20 cellular contexts compared by ENCODE assay signal in the genomic region with DNA sequence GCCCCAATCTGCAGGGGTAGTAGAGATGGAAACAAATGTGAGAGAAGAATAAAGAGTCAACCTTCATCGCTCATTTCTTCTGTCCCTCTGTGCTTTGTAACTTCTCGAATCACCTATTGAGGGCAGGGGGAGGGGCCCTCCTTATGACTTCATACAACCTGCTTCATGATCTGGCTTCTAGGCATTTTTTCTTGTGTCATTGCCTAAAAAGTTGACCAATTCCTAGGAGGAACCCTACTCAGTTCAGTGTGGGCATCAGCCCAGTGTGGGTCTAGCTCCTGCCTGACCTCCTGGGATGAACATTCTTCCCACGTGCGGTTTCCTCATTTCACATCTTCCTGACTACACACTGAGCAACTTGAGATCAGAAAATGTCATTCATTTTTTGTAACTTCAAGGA. TPM values are rescaled to one million over a fixed set of nuclear protein-coding genes. Genes with fewer than 3 reads are reported as not detected.
DNase-seq lines count a peak whose midpoint lies in the region; ATAC-seq and TF ChIP-seq lines count a peak whose summit lies in the region.
"Had no signal": no experiment of that assay in that cellular context is flagged by ENCODE, and none has a peak within 500 bp of the region (broad histone marks: within the 10 kb centered on the region; RNA-seq: fewer than 3 reads in every experiment).

No MANE protein-coding gene starts in this region.

- TF ChIP-seq CTCF in Caco-2 (IDR thresholded peaks at IDR 0.05; ENCODE audit: insufficient read depth in 1 of 2, low read depth in 1 of 2, low read length in 1 of 2, severe bottlenecking in 1 of 2, unreplicated experiment in 1 of 2) (no peak), Loucy (conservative IDR thresholded peaks at IDR 0.05; ENCODE audit: low read length) (no peak), epithelial cell of esophagus (IDR thresholded peaks at IDR 0.05; ENCODE audit: insufficient read depth, low read depth, low read length, missing control alignments) (no peak), suprapubic skin (IDR thresholded peaks at IDR 0.05) (no peak)

- CTCF ChIA-PET in Caco-2 (lab: Charles Lee) = no interaction called here

- H2AFZ ChIP-seq in Loucy (ENCODE audit: low read length) (peak overlapping the region; percentile 17; the same call in 1 of the 2 replicates), trophoblast cell (ENCODE audit: insufficient read depth, low read length, poor library complexity) (no peak overlapping the region)

- no peaks in the 10 kb centered on the region for H3K9me3 ChIP-seq in Caco-2
- no peaks in the 10 kb centered on the region for H3K9me3 ChIP-seq in Loucy (ENCODE audit: insufficient read depth, low read depth, low read length)
- H3K9me3 ChIP-seq in trophoblast cell (ENCODE audit: insufficient read depth, low read depth, low read length) = no peaks in the 10 kb centered on the region
- H3K9me3 ChIP-seq in suprapubic skin = no peaks in the 10 kb centered on the region
- H3K9me3 ChIP-seq: BE2C, MG63, upper lobe of left lung had no signal

- H3K4me1 ChIP-seq in Caco-2 (peaks cover 22% of the 10 kb centered on the region), Loucy (ENCODE audit: insufficient read depth, low read length, poor library complexity, severe bottlenecking) (peaks cover 17% of the 10 kb centered on the region), trophoblast cell (ENCODE audit: control insufficient read depth in 1 of 2, insufficient read depth in 2 of 2, low read length in 2 of 2) (peaks cover 3 to 10% of the 10 kb centered on the region in 2 experiments), suprapubic skin (peaks cover 4% of the 10 kb centered on the region)
- H3K4me1 ChIP-seq: BE2C had no signal

- H4K20me1 ChIP-seq in Loucy (ENCODE audit: insufficient read depth, low read length, poor library complexity, severe bottlenecking) = no peaks in the 10 kb centered on the region

- H3F3A ChIP-seq in Loucy (ENCODE audit: low read depth) = no peaks in the 10 kb centered on the region

- no peak overlapping the region for H3K18ac ChIP-seq in trophoblast cell (ENCODE audit: low read length)

- peaks cover 29% of the 10 kb centered on the region for H3K4me1 Mint-ChIP-seq in Caco-2 (ENCODE audit: low read depth, unreplicated experiment)
- H3K4me1 Mint-ChIP-seq in naive thymus-derived CD8-positive, alpha-beta T cell = peaks cover 11 to 43% (median 23%) of the 10 kb centered on the region in 4 donors

- H3K36me3 ChIP-seq in Caco-2 (ENCODE audit: control insufficient read depth, insufficient read depth, low read length) (no peaks in the 10 kb centered on the region), Loucy (ENCODE audit: insufficient read depth, low read length) (no peaks in the 10 kb centered on the region), trophoblast cell (ENCODE audit: control insufficient read depth in 1 of 2, insufficient read depth in 2 of 2, low read length in 2 of 2) (no peaks in the 10 kb centered on the region), suprapubic skin (no peaks in the 10 kb centered on the region)
- H3K36me3 ChIP-seq: BE2C, MG63, upper lobe of left lung had no signal

- no peak overlapping the region for H2BK120ac ChIP-seq in trophoblast cell (ENCODE audit: insufficient read depth, low read length, poor library complexity)

- no peak overlapping the region for H2BK5ac ChIP-seq in trophoblast cell (ENCODE audit: low read depth, low read length, poor library complexity)

- ATAC-seq in GM21367 (IDR thresholded peaks at IDR 0.05; ENCODE audit: unreplicated experiment) = no peak
- no peak for ATAC-seq in naive thymus-derived CD8-positive, alpha-beta T cell
- ATAC-seq: foreskin keratinocyte; stimulated activated naive CD8-positive, alpha-beta T cell treated with anti-CD3 and anti-CD28 coated beads, Interleukin-15, Interleukin-2, amounts not matched to agents 100 U/mL and 50 U/mL, for 24 hours had no signal

- H3K79me1 ChIP-seq in trophoblast cell (ENCODE audit: low read length) = no peaks in the 10 kb centered on the region

- no TSS peak for BruUV-seq in Caco-2 (replicated peaks; lab: Mats Ljungman, UMichigan)

- no peaks in the 10 kb centered on the region for H3K79me2 ChIP-seq in Loucy (ENCODE audit: insufficient read depth, low read length)
- no peaks in the 10 kb centered on the region for H3K79me2 ChIP-seq in trophoblast cell (ENCODE audit: control insufficient read depth, insufficient read depth, low read length, poor library complexity)

- no peak for TF ChIP-seq POLR2A in suprapubic skin (IDR thresholded peaks at IDR 0.05)

- intact Hi-C loops in Caco-2 (cut with micrococcal nuclease; ENCODE audit: unreplicated experiment) = no loop called here

- no peaks in the 10 kb centered on the region for H3K9me2 ChIP-seq in Loucy (replicated peaks; ENCODE audit: low read depth, low read length)

- H3K9ac ChIP-seq in Loucy (ENCODE audit: low read depth, low read length, poor library complexity, severe bottlenecking) (no peak overlapping the region), trophoblast cell (ENCODE audit: low read length) (no peak overlapping the region)

- H3K14ac ChIP-seq in trophoblast cell (ENCODE audit: low read length) = no peak overlapping the region

- no peaks in the 10 kb centered on the region for H3K36me3 Mint-ChIP-seq in Caco-2 (ENCODE audit: insufficient read depth, unreplicated experiment)
- no peaks in the 10 kb centered on the region for H3K36me3 Mint-ChIP-seq in naive thymus-derived CD8-positive, alpha-beta T cell
- H3K36me3 Mint-ChIP-seq: activated naive CD8-positive, alpha-beta T cell; brain had no signal

- H4K12ac ChIP-seq in trophoblast cell (ENCODE audit: low read depth, low read length) = no peak overlapping the region

- no peak overlapping the region for H3K4me3 Mint-ChIP-seq in Caco-2 (ENCODE audit: unreplicated experiment)
- no peak overlapping the region for H3K4me3 Mint-ChIP-seq in naive thymus-derived CD8-positive, alpha-beta T cell
- H3K4me3 Mint-ChIP-seq: activated naive CD8-positive, alpha-beta T cell; brain had no signal

- no peak for DNase-seq in Caco-2
- peak; percentile 60 for DNase-seq in epithelial cell of esophagus (ENCODE audit: low read depth)
- DNase-seq in trophoblast cell = peak; percentile 91 to 92
- no peak for DNase-seq in NCI-H128 (lab: John Stamatoyannopoulos, UW; ENCODE audit: unreplicated experiment)
- no peak for DNase-seq in naive thymus-derived CD8-positive, alpha-beta T cell
- no peak for DNase-seq in suprapubic skin (ENCODE audit: low spot score in 2 of 2)
- DNase-seq: activated T-cell treated with anti-CD3 and anti-CD28 coated beads, Interleukin-2, amount 50 U/mL, for 48 hours; BE2C; Calu3; foreskin keratinocyte; GOT3; MG63; NCI-H2227 treated with DMSO at 0.1 percent for 48 hours; stimulated activated naive CD8-positive, alpha-beta T cell treated with anti-CD3 and anti-CD28 coated beads, Interleukin-15, Interleukin-2, amounts not matched to agents 100 U/mL and 50 U/mL, for 24 hours; upper lobe of left lung had no signal

- no CpG with 5 or more reads among the region's 4 CpGs for WGBS in trophoblast cell (ENCODE audit: extremely low coverage, insufficient coverage, insufficient read length)
- WGBS in suprapubic skin = 84% methylated on average over 4 of the region's 4 CpGs

- H3K27ac Mint-ChIP-seq in Caco-2 (ENCODE audit: unreplicated experiment) = peak overlapping the region; percentile 12
- H3K27ac Mint-ChIP-seq in naive thymus-derived CD8-positive, alpha-beta T cell = peak overlapping the region in 1 of 10 donors; percentile 8
- H3K27ac Mint-ChIP-seq: activated naive CD8-positive, alpha-beta T cell; brain had no signal

- H3K27ac ChIP-seq in trophoblast cell (ENCODE audit: low read depth, low read length) = no peak overlapping the region
- no peak overlapping the region for H3K27ac ChIP-seq in suprapubic skin
- H3K27ac ChIP-seq: coronary artery, foreskin keratinocyte, upper lobe of left lung had no signal

- POLR2A ChIA-PET in Caco-2 (lab: Charles Lee) = no interaction called here
- POLR2A ChIA-PET in naive thymus-derived CD8-positive, alpha-beta T cell (lab: Charles Lee) = no interaction called here

- no peaks in the 10 kb centered on the region for H3K27me3 Mint-ChIP-seq in Caco-2 (ENCODE audit: insufficient read depth, unreplicated experiment)
- no peaks in the 10 kb centered on the region for H3K27me3 Mint-ChIP-seq in naive thymus-derived CD8-positive, alpha-beta T cell
- H3K27me3 Mint-ChIP-seq: activated naive CD8-positive, alpha-beta T cell had no signal

- H3K27me3 ChIP-seq in Caco-2 (replicated peaks; ENCODE audit: control insufficient read depth, insufficient read depth, low read length) = no peaks in the 10 kb centered on the region
- no peaks in the 10 kb centered on the region for H3K27me3 ChIP-seq in Loucy (ENCODE audit: insufficient read depth, low read length, poor library complexity, severe bottlenecking)
- no peaks in the 10 kb centered on the region for H3K27me3 ChIP-seq in trophoblast cell (ENCODE audit: insufficient read depth, low read length)
- no peaks in the 10 kb centered on the region for H3K27me3 ChIP-seq in suprapubic skin
- H3K27me3 ChIP-seq: BE2C, foreskin keratinocyte, MG63, upper lobe of left lung had no signal

- H3K9me3 Mint-ChIP-seq in Caco-2 (ENCODE audit: unreplicated experiment) = no peaks in the 10 kb centered on the region
- H3K9me3 Mint-ChIP-seq in naive thymus-derived CD8-positive, alpha-beta T cell = no peaks in the 10 kb centered on the region
- H3K9me3 Mint-ChIP-seq: brain had no signal

- no peak overlapping the region for H2BK12ac ChIP-seq in trophoblast cell (ENCODE audit: low read length)

- H3K4me3 ChIP-seq in Caco-2 (ENCODE audit: low read depth, low read length) (no peak overlapping the region), Loucy (ENCODE audit: low read length, poor library complexity, severe bottlenecking) (no peak overlapping the region), epithelial cell of esophagus (ENCODE audit: low read length) (no peak overlapping the region), trophoblast cell (ENCODE audit: low read depth, low read length) (no peak overlapping the region), suprapubic skin (no peak overlapping the region)
- H3K4me3 ChIP-seq: coronary artery, MG63, upper lobe of left lung had no signal

- H3K4ac ChIP-seq in trophoblast cell (ENCODE audit: low read depth, low read length) = no peak overlapping the region

- no peak overlapping the region for H4K91ac ChIP-seq in trophoblast cell (ENCODE audit: low read depth, low read length)

- no peak overlapping the region for H2AK5ac ChIP-seq in trophoblast cell (ENCODE audit: low read length)

- H3K4me2 ChIP-seq in Loucy (ENCODE audit: low read depth, low read length, poor library complexity, severe bottlenecking) (no peak overlapping the region), trophoblast cell (ENCODE audit: low read length) (no peak overlapping the region)

- no peak overlapping the region for H4K8ac ChIP-seq in trophoblast cell (ENCODE audit: low read depth, low read length)

- no peak for TF ChIP-seq EP300 in suprapubic skin (IDR thresholded peaks at IDR 0.05)

- H3K23ac ChIP-seq in trophoblast cell (ENCODE audit: low read length) = no peak overlapping the region

RNA-seq across cellular contexts. Expression of gene CREB1, which starts 46.3 kb away (rescaled TPM):
- total RNA-seq in Caco-2 (2022) (49.7 and 59.0 TPM in 2 replicates), suprapubic skin (10 to 100 TPM; 33.3 to 90.4 (median 55.1) TPM)
- polyA plus RNA-seq in trophoblast cell (2013) = 45.1 and 48.5 TPM in 2 replicates
- total RNA-seq in naive thymus-derived CD8-positive, alpha-beta T cell = 100 to 1,000 TPM; 135 to 149 TPM
- 10 to 100 TPM; 58.5 to 71.4 (median 63.3) TPM for polyA plus RNA-seq in naive thymus-derived CD8-positive, alpha-beta T cell

Comparison
In these comparisons a context has a peak if more than half of its experiments do, and no peak if none do; other contexts are left out.
1. DNase-seq: peak in epithelial cell of esophagus (single experiment) and trophoblast cell (2 of 2); none in Caco-2 (0 of 2), NCI-H128 (single experiment), naive thymus-derived CD8-positive, alpha-beta T cell (0 of 10) and suprapubic skin (0 of 2).